ENCODE assay signal across 11 cellular contexts in genomic region chr1:62625415-62625814, GRCh38. TPM values are rescaled to one million over a fixed set of nuclear protein-coding genes. Genes with fewer than 3 reads are reported as not detected.
DNase-seq lines count a peak whose midpoint lies in the region; ATAC-seq and TF ChIP-seq lines count a peak whose summit lies in the region.
"Had no signal": no experiment of that assay in that cellular context is flagged by ENCODE, and none has a peak within 500 bp of the region (broad histone marks: within the 10 kb centered on the region; RNA-seq: fewer than 3 reads in every experiment).

No MANE protein-coding gene starts in this region.

- H3K4me1 ChIP-seq in Karpas-422 (ENCODE audit: low read length) (no peaks in the 10 kb centered on the region), BE2C (no peaks in the 10 kb centered on the region)

- H3K79me2 ChIP-seq in Karpas-422 (ENCODE audit: low read length): no peaks in the 10 kb centered on the region

- H3K27ac ChIP-seq in Karpas-422 (ENCODE audit: low read length): no peak overlapping the region

- ATAC-seq in GM18870 (IDR thresholded peaks at IDR 0.05; ENCODE audit: unreplicated experiment) (peak; percentile 62), HG02884 (IDR thresholded peaks at IDR 0.05; ENCODE audit: unreplicated experiment) (peak; percentile 63)

- H4K20me1 ChIP-seq in Karpas-422 (ENCODE audit: insufficient read depth, low read depth, low read length): no peaks in the 10 kb centered on the region

- no peaks in the 10 kb centered on the region for H3K9me2 ChIP-seq in Karpas-422 (replicated peaks; ENCODE audit: insufficient read depth, low read length)

- DNase-seq in NOMO-1 treated with DMSO at 0.1 percent for 48 hours (lab: John Stamatoyannopoulos, UW; ENCODE audit: unreplicated experiment) (peak; percentile 55), retinal pigment epithelial cell (ENCODE audit: low read depth) (peak; percentile 35), Karpas-422 (no peak), BE2C (no peak)
- no peak for DNase-seq in stimulated activated CD8-positive, alpha-beta memory T cell treated with anti-CD3 and anti-CD28 coated beads, Interleukin-4, amount 100 ng/mL, for 48 hours
- DNase-seq: activated naive CD4-positive, alpha-beta T cell treated with anti-CD3 and anti-CD28 coated beads, Interleukin-2, amount 10 ng/mL, durations not matched to agents 7 days and 5 days; DMS79; NCI-H526 had no signal

- no peak overlapping the region for H3K4me3 ChIP-seq in retinal pigment epithelial cell (ENCODE audit: low read length)
- no peak overlapping the region for H3K4me3 ChIP-seq in Karpas-422 (ENCODE audit: low read length)
- H3K4me3 ChIP-seq in BE2C (ENCODE audit: low read depth, low read length): no peak overlapping the region

- no peak for TF ChIP-seq CTCF in retinal pigment epithelial cell (conservative IDR thresholded peaks at IDR 0.05; ENCODE audit: low read depth, low read length)
- TF ChIP-seq CTCF in BE2C (IDR thresholded peaks at IDR 0.05; ENCODE audit: low read depth, low read length): no peak

- H3K4me2 ChIP-seq in Karpas-422 (ENCODE audit: low read depth, low read length, poor library complexity, severe bottlenecking): no peak overlapping the region

- H3K9me3 ChIP-seq in Karpas-422 (ENCODE audit: low read length) (no peaks in the 10 kb centered on the region), BE2C (no peaks in the 10 kb centered on the region)

- H3K36me3 ChIP-seq in Karpas-422 (ENCODE audit: insufficient read depth, low read length): no peaks in the 10 kb centered on the region
- H3K36me3 ChIP-seq in BE2C: no peaks in the 10 kb centered on the region

- no peak overlapping the region for H3K9ac ChIP-seq in Karpas-422 (ENCODE audit: low read length)

- H2AFZ ChIP-seq in Karpas-422 (ENCODE audit: low read length): no peak overlapping the region

- no peaks in the 10 kb centered on the region for H3K27me3 ChIP-seq in Karpas-422 (ENCODE audit: low read length)
- H3K27me3 ChIP-seq in BE2C: no peaks in the 10 kb centered on the region

RNA-seq across cellular contexts. Expression of gene ANGPTL3, which starts 28.1 kb away (rescaled TPM):
- not detected in 2 replicates for total RNA-seq in Karpas-422 (2014; rRNA removed; shearing (Covaris generic); ENCODE audit: low replicate concordance)
- polyA plus RNA-seq in BE2C (2012; ENCODE audit: insufficient read depth, insufficient read length, low read depth): not detected
- polyA plus RNA-seq: IgD-negative memory B cell had no signal

Comparison
In these comparisons a context has a peak if more than half of its experiments do, and no peak if none do; other contexts are left out.
1. DNase-seq: peak in NOMO-1 treated with DMSO at 0.1 percent for 48 hours (single experiment) and retinal pigment epithelial cell (single experiment); none in stimulated activated CD8-positive, alpha-beta memory T cell treated with anti-CD3 and anti-CD28 coated beads, Interleukin-4, amount 100 ng/mL, for 48 hours (single experiment), Karpas-422 (single experiment) and BE2C (single experiment).